In the genomic region with DNA sequence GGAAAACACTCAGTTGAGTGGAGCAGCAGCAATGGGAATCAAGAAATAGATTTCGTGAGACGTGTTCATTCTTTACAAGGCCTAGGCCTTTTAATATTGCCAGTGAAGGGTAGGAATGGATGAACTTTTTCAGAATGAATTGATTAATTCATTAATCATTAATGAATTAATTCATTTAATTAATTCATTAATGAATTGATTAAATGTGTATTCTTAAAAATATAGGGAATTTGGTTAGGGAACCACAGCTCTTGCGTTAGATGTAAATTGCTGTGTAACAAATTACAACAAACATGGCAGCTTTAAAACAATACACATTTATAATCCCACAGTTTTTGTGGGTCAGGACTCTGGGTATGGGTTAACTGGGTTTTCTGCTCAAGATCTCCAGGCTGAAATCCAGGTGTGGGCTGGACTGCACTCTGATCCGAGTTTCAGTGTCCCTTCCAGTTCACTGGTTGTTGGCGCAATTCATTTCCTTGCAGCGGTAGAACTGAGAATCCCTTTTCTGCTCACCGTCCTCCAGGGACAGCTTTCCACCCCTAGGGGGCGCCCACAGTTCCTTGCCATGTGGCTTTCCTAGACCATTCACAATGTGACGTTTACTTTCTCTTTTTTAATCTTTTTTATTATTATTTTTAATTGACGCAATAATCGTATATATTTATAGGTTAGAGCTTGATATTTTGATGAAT, we compare ENCODE assay signal across 1 cellular context.
TF ChIP-seq lines count a peak whose summit lies in the region.

No MANE protein-coding gene starts in this region.

TF ChIP-seq in HepG2, 621 proteins besides CTCF, POLR2A, EP300 and RAD21 (continued from another document and continues in another):
- TF ChIP-seq, protein P1, sequence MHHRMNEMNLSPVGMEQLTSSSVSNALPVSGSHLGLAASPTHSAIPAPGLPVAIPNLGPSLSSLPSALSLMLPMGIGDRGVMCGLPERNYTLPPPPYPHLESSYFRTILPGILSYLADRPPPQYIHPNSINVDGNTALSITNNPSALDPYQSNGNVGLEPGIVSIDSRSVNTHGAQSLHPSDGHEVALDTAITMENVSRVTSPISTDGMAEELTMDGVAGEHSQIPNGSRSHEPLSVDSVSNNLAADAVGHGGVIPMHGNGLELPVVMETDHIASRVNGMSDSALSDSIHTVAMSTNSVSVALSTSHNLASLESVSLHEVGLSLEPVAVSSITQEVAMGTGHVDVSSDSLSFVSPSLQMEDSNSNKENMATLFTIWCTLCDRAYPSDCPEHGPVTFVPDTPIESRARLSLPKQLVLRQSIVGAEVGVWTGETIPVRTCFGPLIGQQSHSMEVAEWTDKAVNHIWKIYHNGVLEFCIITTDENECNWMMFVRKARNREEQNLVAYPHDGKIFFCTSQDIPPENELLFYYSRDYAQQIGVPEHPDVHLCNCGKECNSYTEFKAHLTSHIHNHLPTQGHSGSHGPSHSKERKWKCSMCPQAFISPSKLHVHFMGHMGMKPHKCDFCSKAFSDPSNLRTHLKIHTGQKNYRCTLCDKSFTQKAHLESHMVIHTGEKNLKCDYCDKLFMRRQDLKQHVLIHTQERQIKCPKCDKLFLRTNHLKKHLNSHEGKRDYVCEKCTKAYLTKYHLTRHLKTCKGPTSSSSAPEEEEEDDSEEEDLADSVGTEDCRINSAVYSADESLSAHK (CRISPR knock-in tag; IDR thresholded peaks at IDR 0.05; ENCODE audit: borderline replicate concordance): no peak
- TF ChIP-seq ZMAT3 (CRISPR knock-in tag; conservative IDR thresholded peaks at IDR 0.05): no peak; the same call in 1 of the 2 replicates
- no peak for TF ChIP-seq MAFG (CRISPR knock-in tag; IDR thresholded peaks at IDR 0.05)
- TF ChIP-seq RBM39 (IDR thresholded peaks at IDR 0.05; ENCODE audit: low read depth, low read length, poor library complexity, severe bottlenecking): no peak
- TF ChIP-seq, protein P2, sequence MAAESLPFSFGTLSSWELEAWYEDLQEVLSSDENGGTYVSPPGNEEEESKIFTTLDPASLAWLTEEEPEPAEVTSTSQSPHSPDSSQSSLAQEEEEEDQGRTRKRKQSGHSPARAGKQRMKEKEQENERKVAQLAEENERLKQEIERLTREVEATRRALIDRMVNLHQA (CRISPR knock-in tag; IDR thresholded peaks at IDR 0.05): no peak
- no peak for TF ChIP-seq ZNF337 (CRISPR knock-in tag; IDR thresholded peaks at IDR 0.05; ENCODE audit: borderline replicate concordance, low read depth)
- no peak for TF ChIP-seq TBX3 (IDR thresholded peaks at IDR 0.05; ENCODE audit: borderline replicate concordance)
- peak; percentile 91 for TF ChIP-seq CEBPG (CRISPR knock-in tag; IDR thresholded peaks at IDR 0.05)
- TF ChIP-seq, protein P3, sequence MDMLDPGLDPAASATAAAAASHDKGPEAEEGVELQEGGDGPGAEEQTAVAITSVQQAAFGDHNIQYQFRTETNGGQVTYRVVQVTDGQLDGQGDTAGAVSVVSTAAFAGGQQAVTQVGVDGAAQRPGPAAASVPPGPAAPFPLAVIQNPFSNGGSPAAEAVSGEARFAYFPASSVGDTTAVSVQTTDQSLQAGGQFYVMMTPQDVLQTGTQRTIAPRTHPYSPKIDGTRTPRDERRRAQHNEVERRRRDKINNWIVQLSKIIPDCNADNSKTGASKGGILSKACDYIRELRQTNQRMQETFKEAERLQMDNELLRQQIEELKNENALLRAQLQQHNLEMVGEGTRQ (IDR thresholded peaks at IDR 0.05; ENCODE audit: low read depth, low read length): no peak; the same call in 1 of the 2 replicates
- TF ChIP-seq, protein P3 (CRISPR knock-in tag; IDR thresholded peaks at IDR 0.05; ENCODE audit: borderline replicate concordance): no peak
- no peak for TF ChIP-seq ZNF562 (CRISPR knock-in tag; IDR thresholded peaks at IDR 0.05; ENCODE audit: borderline replicate concordance)
- TF ChIP-seq SKI (IDR thresholded peaks at IDR 0.05; ENCODE audit: partially characterized antibody): no peak
- TF ChIP-seq KAT2B (IDR thresholded peaks at IDR 0.05; ENCODE audit: borderline replicate concordance, low read depth, low read length): no peak
- TF ChIP-seq, protein P4, sequence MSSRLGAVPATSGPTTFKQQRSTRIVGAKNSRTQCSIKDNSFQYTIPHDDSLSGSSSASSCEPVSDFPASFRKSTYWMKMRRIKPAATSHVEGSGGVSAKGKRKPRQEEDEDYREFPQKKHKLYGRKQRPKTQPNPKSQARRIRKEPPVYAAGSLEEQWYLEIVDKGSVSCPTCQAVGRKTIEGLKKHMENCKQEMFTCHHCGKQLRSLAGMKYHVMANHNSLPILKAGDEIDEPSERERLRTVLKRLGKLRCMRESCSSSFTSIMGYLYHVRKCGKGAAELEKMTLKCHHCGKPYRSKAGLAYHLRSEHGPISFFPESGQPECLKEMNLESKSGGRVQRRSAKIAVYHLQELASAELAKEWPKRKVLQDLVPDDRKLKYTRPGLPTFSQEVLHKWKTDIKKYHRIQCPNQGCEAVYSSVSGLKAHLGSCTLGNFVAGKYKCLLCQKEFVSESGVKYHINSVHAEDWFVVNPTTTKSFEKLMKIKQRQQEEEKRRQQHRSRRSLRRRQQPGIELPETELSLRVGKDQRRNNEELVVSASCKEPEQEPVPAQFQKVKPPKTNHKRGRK (CRISPR knock-in tag; IDR thresholded peaks at IDR 0.05): no peak
- TF ChIP-seq HDAC6 (IDR thresholded peaks at IDR 0.05; ENCODE audit: low read depth, low read length): no peak
- no peak for TF ChIP-seq MLLT10 (CRISPR knock-in tag; IDR thresholded peaks at IDR 0.05)
- TF ChIP-seq FOXP1 (IDR thresholded peaks at IDR 0.05): no peak
- TF ChIP-seq FOXP1 (CRISPR knock-in tag; IDR thresholded peaks at IDR 0.05): peak; percentile 34
- TF ChIP-seq HNRNPK (IDR thresholded peaks at IDR 0.05; ENCODE audit: low read depth, low read length, poor library complexity, severe bottlenecking): no peak
- TF ChIP-seq, protein P5, sequence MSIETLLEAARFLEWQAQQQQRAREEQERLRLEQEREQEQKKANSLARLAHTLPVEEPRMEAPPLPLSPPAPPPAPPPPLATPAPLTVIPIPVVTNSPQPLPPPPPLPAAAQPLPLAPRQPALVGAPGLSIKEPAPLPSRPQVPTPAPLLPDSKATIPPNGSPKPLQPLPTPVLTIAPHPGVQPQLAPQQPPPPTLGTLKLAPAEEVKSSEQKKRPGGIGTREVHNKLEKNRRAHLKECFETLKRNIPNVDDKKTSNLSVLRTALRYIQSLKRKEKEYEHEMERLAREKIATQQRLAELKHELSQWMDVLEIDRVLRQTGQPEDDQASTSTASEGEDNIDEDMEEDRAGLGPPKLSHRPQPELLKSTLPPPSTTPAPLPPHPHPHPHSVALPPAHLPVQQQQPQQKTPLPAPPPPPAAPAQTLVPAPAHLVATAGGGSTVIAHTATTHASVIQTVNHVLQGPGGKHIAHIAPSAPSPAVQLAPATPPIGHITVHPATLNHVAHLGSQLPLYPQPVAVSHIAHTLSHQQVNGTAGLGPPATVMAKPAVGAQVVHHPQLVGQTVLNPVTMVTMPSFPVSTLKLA (IDR thresholded peaks at IDR 0.05): peak; percentile 59
- TF ChIP-seq TOE1 (CRISPR knock-in tag; IDR thresholded peaks at IDR 0.05): no peak; the same call in 1 of the 2 replicates
- no peak; the same call in 1 of the 2 replicates for TF ChIP-seq PRMT3 (CRISPR knock-in tag; IDR thresholded peaks at IDR 0.05; ENCODE audit: borderline replicate concordance, low read depth)
- TF ChIP-seq SPEN (CRISPR knock-in tag; IDR thresholded peaks at IDR 0.05; ENCODE audit: low read depth): no peak; the same call in 1 of the 2 replicates
- no peak for TF ChIP-seq KLF12 (CRISPR knock-in tag; IDR thresholded peaks at IDR 0.05; ENCODE audit: borderline replicate concordance)
- no peak for TF ChIP-seq JARID2 (CRISPR knock-in tag; IDR thresholded peaks at IDR 0.05; ENCODE audit: insufficient replicate concordance)
- no peak for TF ChIP-seq TGIF2 (CRISPR knock-in tag; IDR thresholded peaks at IDR 0.05)
- TF ChIP-seq ZNF569 (CRISPR knock-in tag; IDR thresholded peaks at IDR 0.05; ENCODE audit: borderline replicate concordance): no peak
- TF ChIP-seq RFXAP (CRISPR knock-in tag; IDR thresholded peaks at IDR 0.05; ENCODE audit: borderline replicate concordance): 0 out of 2 replicates have a peak, but pooled peaks have one; percentile 41
- no peak for TF ChIP-seq MED8 (CRISPR knock-in tag; IDR thresholded peaks at IDR 0.05; ENCODE audit: insufficient replicate concordance)
- TF ChIP-seq ZBTB21 (CRISPR knock-in tag; IDR thresholded peaks at IDR 0.05): 0 out of 2 replicates have a peak, but pooled peaks have one; percentile 46
- no peak for TF ChIP-seq PCBP1 (IDR thresholded peaks at IDR 0.05; ENCODE audit: borderline replicate concordance, low read depth, low read length)
- TF ChIP-seq, protein P6, sequence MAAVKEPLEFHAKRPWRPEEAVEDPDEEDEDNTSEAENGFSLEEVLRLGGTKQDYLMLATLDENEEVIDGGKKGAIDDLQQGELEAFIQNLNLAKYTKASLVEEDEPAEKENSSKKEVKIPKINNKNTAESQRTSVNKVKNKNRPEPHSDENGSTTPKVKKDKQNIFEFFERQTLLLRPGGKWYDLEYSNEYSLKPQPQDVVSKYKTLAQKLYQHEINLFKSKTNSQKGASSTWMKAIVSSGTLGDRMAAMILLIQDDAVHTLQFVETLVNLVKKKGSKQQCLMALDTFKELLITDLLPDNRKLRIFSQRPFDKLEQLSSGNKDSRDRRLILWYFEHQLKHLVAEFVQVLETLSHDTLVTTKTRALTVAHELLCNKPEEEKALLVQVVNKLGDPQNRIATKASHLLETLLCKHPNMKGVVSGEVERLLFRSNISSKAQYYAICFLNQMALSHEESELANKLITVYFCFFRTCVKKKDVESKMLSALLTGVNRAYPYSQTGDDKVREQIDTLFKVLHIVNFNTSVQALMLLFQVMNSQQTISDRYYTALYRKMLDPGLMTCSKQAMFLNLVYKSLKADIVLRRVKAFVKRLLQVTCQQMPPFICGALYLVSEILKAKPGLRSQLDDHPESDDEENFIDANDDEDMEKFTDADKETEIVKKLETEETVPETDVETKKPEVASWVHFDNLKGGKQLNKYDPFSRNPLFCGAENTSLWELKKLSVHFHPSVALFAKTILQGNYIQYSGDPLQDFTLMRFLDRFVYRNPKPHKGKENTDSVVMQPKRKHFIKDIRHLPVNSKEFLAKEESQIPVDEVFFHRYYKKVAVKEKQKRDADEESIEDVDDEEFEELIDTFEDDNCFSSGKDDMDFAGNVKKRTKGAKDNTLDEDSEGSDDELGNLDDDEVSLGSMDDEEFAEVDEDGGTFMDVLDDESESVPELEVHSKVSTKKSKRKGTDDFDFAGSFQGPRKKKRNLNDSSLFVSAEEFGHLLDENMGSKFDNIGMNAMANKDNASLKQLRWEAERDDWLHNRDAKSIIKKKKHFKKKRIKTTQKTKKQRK (IDR thresholded peaks at IDR 0.05; ENCODE audit: low read length): no peak
- TF ChIP-seq ZNF773 (CRISPR knock-in tag; IDR thresholded peaks at IDR 0.05; ENCODE audit: borderline replicate concordance): no peak
- TF ChIP-seq FOSL1 (CRISPR knock-in tag; IDR thresholded peaks at IDR 0.05; ENCODE audit: borderline replicate concordance): no peak; the same call in 1 of the 2 replicates
- no peak for TF ChIP-seq HMGA1 (CRISPR knock-in tag; conservative IDR thresholded peaks at IDR 0.05)
- TF ChIP-seq, protein P7, sequence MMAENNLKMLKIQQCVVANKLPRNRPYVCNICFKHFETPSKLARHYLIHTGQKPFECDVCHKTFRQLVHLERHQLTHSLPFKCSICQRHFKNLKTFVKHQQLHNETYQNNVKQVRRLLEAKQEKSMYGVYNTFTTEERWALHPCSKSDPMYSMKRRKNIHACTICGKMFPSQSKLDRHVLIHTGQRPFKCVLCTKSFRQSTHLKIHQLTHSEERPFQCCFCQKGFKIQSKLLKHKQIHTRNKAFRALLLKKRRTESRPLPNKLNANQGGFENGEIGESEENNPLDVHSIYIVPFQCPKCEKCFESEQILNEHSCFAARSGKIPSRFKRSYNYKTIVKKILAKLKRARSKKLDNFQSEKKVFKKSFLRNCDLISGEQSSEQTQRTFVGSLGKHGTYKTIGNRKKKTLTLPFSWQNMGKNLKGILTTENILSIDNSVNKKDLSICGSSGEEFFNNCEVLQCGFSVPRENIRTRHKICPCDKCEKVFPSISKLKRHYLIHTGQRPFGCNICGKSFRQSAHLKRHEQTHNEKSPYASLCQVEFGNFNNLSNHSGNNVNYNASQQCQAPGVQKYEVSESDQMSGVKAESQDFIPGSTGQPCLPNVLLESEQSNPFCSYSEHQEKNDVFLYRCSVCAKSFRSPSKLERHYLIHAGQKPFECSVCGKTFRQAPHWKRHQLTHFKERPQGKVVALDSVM (CRISPR knock-in tag; IDR thresholded peaks at IDR 0.05): no peak
- TF ChIP-seq, protein P8, sequence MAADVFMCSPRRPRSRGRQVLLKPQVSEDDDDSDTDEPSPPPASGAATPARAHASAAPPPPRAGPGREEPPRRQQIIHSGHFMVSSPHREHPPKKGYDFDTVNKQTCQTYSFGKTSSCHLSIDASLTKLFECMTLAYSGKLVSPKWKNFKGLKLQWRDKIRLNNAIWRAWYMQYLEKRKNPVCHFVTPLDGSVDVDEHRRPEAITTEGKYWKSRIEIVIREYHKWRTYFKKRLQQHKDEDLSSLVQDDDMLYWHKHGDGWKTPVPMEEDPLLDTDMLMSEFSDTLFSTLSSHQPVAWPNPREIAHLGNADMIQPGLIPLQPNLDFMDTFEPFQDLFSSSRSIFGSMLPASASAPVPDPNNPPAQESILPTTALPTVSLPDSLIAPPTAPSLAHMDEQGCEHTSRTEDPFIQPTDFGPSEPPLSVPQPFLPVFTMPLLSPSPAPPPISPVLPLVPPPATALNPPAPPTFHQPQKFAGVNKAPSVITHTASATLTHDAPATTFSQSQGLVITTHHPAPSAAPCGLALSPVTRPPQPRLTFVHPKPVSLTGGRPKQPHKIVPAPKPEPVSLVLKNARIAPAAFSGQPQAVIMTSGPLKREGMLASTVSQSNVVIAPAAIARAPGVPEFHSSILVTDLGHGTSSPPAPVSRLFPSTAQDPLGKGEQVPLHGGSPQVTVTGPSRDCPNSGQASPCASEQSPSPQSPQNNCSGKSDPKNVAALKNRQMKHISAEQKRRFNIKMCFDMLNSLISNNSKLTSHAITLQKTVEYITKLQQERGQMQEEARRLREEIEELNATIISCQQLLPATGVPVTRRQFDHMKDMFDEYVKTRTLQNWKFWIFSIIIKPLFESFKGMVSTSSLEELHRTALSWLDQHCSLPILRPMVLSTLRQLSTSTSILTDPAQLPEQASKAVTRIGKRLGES (CRISPR knock-in tag; IDR thresholded peaks at IDR 0.05; ENCODE audit: borderline replicate concordance): 0 out of 2 replicates have a peak, but pooled peaks have one; percentile 27
